9 cellular contexts compared by ENCODE assay signal in the genomic region with DNA sequence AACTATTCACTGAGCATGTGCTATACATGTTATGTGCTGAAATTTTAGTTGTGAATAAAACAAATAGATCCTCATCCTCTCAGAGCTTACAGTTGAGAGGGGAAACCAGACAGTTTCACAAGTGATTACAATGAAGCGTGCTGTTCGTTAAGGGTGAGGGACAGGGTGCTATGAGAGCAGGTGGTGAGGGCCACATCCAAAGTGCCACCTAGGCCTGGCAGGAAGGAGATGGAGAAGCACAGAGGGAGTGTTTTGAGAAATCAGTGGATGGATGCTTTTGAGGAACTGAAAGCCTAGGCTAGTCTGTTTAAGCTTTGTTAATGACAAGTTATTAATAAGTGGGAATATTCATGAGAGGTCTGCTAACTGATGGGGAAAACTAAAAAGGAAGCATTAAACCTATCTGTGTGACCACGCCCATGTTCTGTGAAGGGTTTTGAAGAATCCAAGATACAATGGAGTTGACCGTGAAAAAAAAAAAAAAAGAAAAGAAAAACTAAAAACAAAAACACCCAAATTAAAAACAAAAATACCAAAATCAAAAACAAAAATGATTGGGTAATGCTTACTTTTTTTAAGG. TPM values are rescaled to one million over a fixed set of nuclear protein-coding genes. Genes with fewer than 3 reads are reported as not detected.
DNase-seq lines count a peak whose midpoint lies in the region; ATAC-seq and TF ChIP-seq lines count a peak whose summit lies in the region.
"Had no signal": no experiment of that assay in that cellular context is flagged by ENCODE, and none has a peak within 500 bp of the region (broad histone marks: within the 10 kb centered on the region; RNA-seq: fewer than 3 reads in every experiment).

No MANE protein-coding gene starts in this region.

- peak overlapping the region; percentile 82 for H3K23ac ChIP-seq in IMR-90 (ENCODE audit: low read depth, low read length)

- TF ChIP-seq POLR2A in IMR-90 (IDR thresholded peaks at IDR 0.05; ENCODE audit: low read depth, low read length), result no peak

- H3K4me2 ChIP-seq in IMR-90 (ENCODE audit: low read depth, low read length), result no peak overlapping the region

- WGBS in IMR-90 (ENCODE audit: extremely low coverage in 2 of 2, insufficient read length in 1 of 2), 2 experiments, result no CpG with 5 or more reads among the region's 4 CpGs

- no peaks in the 10 kb centered on the region for H3K9me3 ChIP-seq in IMR-90 (ENCODE audit: control insufficient read depth, insufficient read depth, low read length)
- H3K9me3 ChIP-seq: tibial artery had no signal

- H3K9ac ChIP-seq in IMR-90 (ENCODE audit: low read depth, low read length), result no peak overlapping the region

- dilution Hi-C loops in IMR-90 (cut with HindIII; ENCODE audit: low sequenced_read_pairs, unreplicated experiment), result no loop called here

- H3K4me1 Mint-ChIP-seq in immature natural killer cell, result peaks cover 89 to 94% of the 10 kb centered on the region in 2 donors

- H2BK120ac ChIP-seq in IMR-90 (ENCODE audit: low read depth, low read length), result peak overlapping the region; percentile 80

- H2BK5ac ChIP-seq in IMR-90 (ENCODE audit: low read depth, low read length, poor library complexity, severe bottlenecking), result no peak overlapping the region

- peaks cover 5% of the 10 kb centered on the region for H3K4me1 ChIP-seq in IMR-90 (ENCODE audit: control insufficient read depth, insufficient read depth, low read length)
- H3K4me1 ChIP-seq: tibial artery had no signal

- no TSS peak for BruUV-seq in IMR-90 (replicated peaks; lab: Mats Ljungman, UMichigan)

- H3K27ac ChIP-seq in IMR-90 (ENCODE audit: insufficient read depth, low read length), result no peak overlapping the region; the same call in 1 of the 2 replicates
- H3K27ac ChIP-seq: tibial artery had no signal

- H3K27ac Mint-ChIP-seq in immature natural killer cell, result peak overlapping the region; percentile 89 to 98 (median 94)

- peak overlapping the region; percentile 92 for H3K14ac ChIP-seq in IMR-90 (replicated peaks; ENCODE audit: low read depth, low read length)

- no peak overlapping the region for H3K56ac ChIP-seq in IMR-90 (ENCODE audit: extremely low read depth, insufficient read depth, low read length)

- peak overlapping the region; percentile 72 to 76 (median 75) for H3K4me3 Mint-ChIP-seq in immature natural killer cell

- H2AFZ ChIP-seq in IMR-90 (replicated peaks; ENCODE audit: low read length, poor library complexity), result no peak overlapping the region

- H2AK5ac ChIP-seq in IMR-90 (ENCODE audit: low read depth, low read length), result 0 out of 2 replicates have a peak overlapping the region, but pooled peaks have one; percentile 23

- peaks cover 14 to 34% of the 10 kb centered on the region in 2 experiments for H3K79me1 ChIP-seq in IMR-90 (ENCODE audit: low read depth in 1 of 2, low read length in 2 of 2)

- H2BK20ac ChIP-seq in IMR-90 (ENCODE audit: low read depth, low read length), result peak overlapping the region; percentile 84; the same call in 1 of the 2 replicates

- no peak overlapping the region for H2AK9ac ChIP-seq in IMR-90 (replicated peaks; ENCODE audit: low read depth, low read length, poor library complexity)

- no peak for TF ChIP-seq CTCF in IMR-90 (conservative IDR thresholded peaks at IDR 0.05; ENCODE audit: low read depth, low read length)

- peak; percentile 76 for ATAC-seq in GM18868 (IDR thresholded peaks at IDR 0.05; ENCODE audit: unreplicated experiment)
- ATAC-seq in GM21737 (IDR thresholded peaks at IDR 0.05; ENCODE audit: unreplicated experiment), result peak; percentile 69
- ATAC-seq in IMR-90 (ENCODE audit: low read depth), result no peak
- ATAC-seq in sciatic nerve, result no peak

- peak overlapping the region in 1 of 2 experiments; percentile 46; a peak in 1 of 4 replicates for H4K8ac ChIP-seq in IMR-90 (ENCODE audit: low read depth in 2 of 2, low read length in 2 of 2)

- peaks cover 0 to 4% (median 0%) of the 10 kb centered on the region in 3 donors for H3K36me3 Mint-ChIP-seq in immature natural killer cell

- 0 out of 3 replicates have a peak overlapping the region, but pooled peaks have one; percentile 74 for H2BK15ac ChIP-seq in IMR-90 (ENCODE audit: low read depth, low read length)

- H4K5ac ChIP-seq in IMR-90 (ENCODE audit: low read depth, low read length), result no peak overlapping the region

- intact Hi-C loops in IMR-90 (cut with micrococcal nuclease), result no loop called here
- intact Hi-C loops in sciatic nerve (cut with DNase I), result no loop called here

- POLR2A ChIA-PET in IMR-90 (lab: Charles Lee; ENCODE audit: unreplicated experiment), result no interaction called here

- DNase-seq in IMR-90, result no peak
- peak in 2 of 3 donors; percentile 35 to 39 for DNase-seq in immature natural killer cell
- DNase-seq in UCSD-AML1 (lab: John Stamatoyannopoulos, UW; ENCODE audit: unreplicated experiment), result no peak
- no peak for DNase-seq in OCI-M2 (lab: John Stamatoyannopoulos, UW; ENCODE audit: unreplicated experiment)
- no peak for DNase-seq in stimulated activated CD4-positive, alpha-beta T cell treated with anti-CD3 and anti-CD28 coated beads, Interleukin-2, amount 100 ng/mL, for 24 hours
- no peak for DNase-seq in sciatic nerve (ENCODE audit: low spot score)
- DNase-seq: tibial artery had no signal

- peak overlapping the region; percentile 77 for H3K4ac ChIP-seq in IMR-90 (ENCODE audit: low read depth, low read length)

- H3K18ac ChIP-seq in IMR-90 (ENCODE audit: low read depth, low read length), result peak overlapping the region; percentile 70; the same call in 1 of the 2 replicates

- H3K4me3 ChIP-seq in IMR-90 (ENCODE audit: insufficient read depth, low read depth, low read length), result no peak overlapping the region
- H3K4me3 ChIP-seq: tibial artery had no signal

- no peaks in the 10 kb centered on the region for H4K20me1 ChIP-seq in IMR-90 (ENCODE audit: insufficient read depth, low read length)

- in situ Hi-C loops in IMR-90 (cut with MboI; ENCODE audit: low sequenced_read_pairs), result no loop called here

- H3K9me3 Mint-ChIP-seq in immature natural killer cell, result no peaks in the 10 kb centered on the region

- H3K27me3 Mint-ChIP-seq in immature natural killer cell (ENCODE audit: low read depth in 3 of 3), result peaks cover 0 to 8% (median 0%) of the 10 kb centered on the region in 3 donors

- TF ChIP-seq RAD21 in IMR-90 (IDR thresholded peaks at IDR 0.05; ENCODE audit: low read length), result no peak

- H3K36me3 ChIP-seq in IMR-90 (ENCODE audit: control insufficient read depth, insufficient read depth, low read length), result no peaks in the 10 kb centered on the region
- H3K36me3 ChIP-seq: tibial artery had no signal

- H3K27me3 ChIP-seq in IMR-90 (ENCODE audit: control insufficient read depth, insufficient read depth, low read length), result no peaks in the 10 kb centered on the region
- H3K27me3 ChIP-seq: tibial artery had no signal

- CTCF ChIA-PET in IMR-90 (lab: Yijun Ruan, JAX), result interaction anchor here (0.6 kb wide), 1 partner anchor 11 kb away, joined by 3 read pairs; no protein-coding TSS in a partner anchor

- peaks cover 3% of the 10 kb centered on the region; the same call in 1 of the 2 replicates for H3K9me1 ChIP-seq in IMR-90 (ENCODE audit: insufficient read depth, low read length)

- H4K91ac ChIP-seq in IMR-90 (ENCODE audit: insufficient read depth, low read depth, low read length), result no peak overlapping the region

TF ChIP-seq in IMR-90, 13 proteins besides CTCF, POLR2A, EP300 and RAD21:
- no peak for TF ChIP-seq NFE2L2 (IDR thresholded peaks at IDR 0.05; ENCODE audit: low read depth, low read length)
- no peak for TF ChIP-seq SMC3 (IDR thresholded peaks at IDR 0.05; ENCODE audit: low read depth, low read length)
- no peak for TF ChIP-seq FOS (IDR thresholded peaks at IDR 0.05; ENCODE audit: low read depth, low read length)
- no peak for TF ChIP-seq CHD1 (IDR thresholded peaks at IDR 0.05; ENCODE audit: low read depth, low read length)
- no peak for TF ChIP-seq RFX5 (IDR thresholded peaks at IDR 0.05; ENCODE audit: low read depth, low read length)
- TF ChIP-seq, protein P1, sequence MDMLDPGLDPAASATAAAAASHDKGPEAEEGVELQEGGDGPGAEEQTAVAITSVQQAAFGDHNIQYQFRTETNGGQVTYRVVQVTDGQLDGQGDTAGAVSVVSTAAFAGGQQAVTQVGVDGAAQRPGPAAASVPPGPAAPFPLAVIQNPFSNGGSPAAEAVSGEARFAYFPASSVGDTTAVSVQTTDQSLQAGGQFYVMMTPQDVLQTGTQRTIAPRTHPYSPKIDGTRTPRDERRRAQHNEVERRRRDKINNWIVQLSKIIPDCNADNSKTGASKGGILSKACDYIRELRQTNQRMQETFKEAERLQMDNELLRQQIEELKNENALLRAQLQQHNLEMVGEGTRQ (IDR thresholded peaks at IDR 0.05; ENCODE audit: low read depth, low read length), result no peak
- TF ChIP-seq CEBPB (IDR thresholded peaks at IDR 0.05; ENCODE audit: low read depth, low read length), result no peak
- no peak for TF ChIP-seq MXI1 (IDR thresholded peaks at IDR 0.05; ENCODE audit: borderline replicate concordance, low read depth, low read length)
- TF ChIP-seq MAFK (IDR thresholded peaks at IDR 0.05; ENCODE audit: low read depth, low read length), result no peak
- TF ChIP-seq MAZ (IDR thresholded peaks at IDR 0.05; ENCODE audit: borderline replicate concordance, low read depth, low read length), result no peak
- TF ChIP-seq, protein P2, sequence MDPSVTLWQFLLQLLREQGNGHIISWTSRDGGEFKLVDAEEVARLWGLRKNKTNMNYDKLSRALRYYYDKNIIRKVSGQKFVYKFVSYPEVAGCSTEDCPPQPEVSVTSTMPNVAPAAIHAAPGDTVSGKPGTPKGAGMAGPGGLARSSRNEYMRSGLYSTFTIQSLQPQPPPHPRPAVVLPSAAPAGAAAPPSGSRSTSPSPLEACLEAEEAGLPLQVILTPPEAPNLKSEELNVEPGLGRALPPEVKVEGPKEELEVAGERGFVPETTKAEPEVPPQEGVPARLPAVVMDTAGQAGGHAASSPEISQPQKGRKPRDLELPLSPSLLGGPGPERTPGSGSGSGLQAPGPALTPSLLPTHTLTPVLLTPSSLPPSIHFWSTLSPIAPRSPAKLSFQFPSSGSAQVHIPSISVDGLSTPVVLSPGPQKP (IDR thresholded peaks at IDR 0.05; ENCODE audit: borderline replicate concordance, low read depth, low read length), result no peak
- no peak for TF ChIP-seq BHLHE40 (IDR thresholded peaks at IDR 0.05; ENCODE audit: low read depth, low read length)
- no peak for TF ChIP-seq RCOR1 (IDR thresholded peaks at IDR 0.05; ENCODE audit: insufficient replicate concordance, low read length)

RNA-seq across cellular contexts. Expression of a gene that starts 7.3 kb away (rescaled TPM):
- total RNA-seq in IMR-90 (2012; rRNA removed) (8.6 and 9.9 TPM in 2 replicates), sciatic nerve (32.3 TPM)
- polyA plus RNA-seq in IMR-90 (2012; rRNA removed) (5.1 and 6.6 TPM in 2 replicates), immature natural killer cell (10 to 100 TPM; 30.2 to 83.7 (median 59.1) TPM)
- 1.4 and 2.7 TPM in 2 replicates for polyA plus RNA-seq in IMR-90 (2012; cell fraction: cytosol; rRNA removed)
- polyA plus RNA-seq in IMR-90 (2012; cell fraction: nucleus; rRNA removed; ENCODE audit: low replicate concordance), result 6.9 and 16.5 TPM in 2 replicates

Comparison
In these comparisons a context has a peak if more than half of its experiments do, and no peak if none do; other contexts are left out.
1. ATAC-seq: peak in GM18868 (single experiment) and GM21737 (single experiment); none in IMR-90 (single experiment) and sciatic nerve (single experiment).
2. DNase-seq: peak in immature natural killer cell (2 of 3); none in IMR-90 (single experiment), UCSD-AML1 (single experiment), OCI-M2 (single experiment), stimulated activated CD4-positive, alpha-beta T cell treated with anti-CD3 and anti-CD28 coated beads, Interleukin-2, amount 100 ng/mL, for 24 hours (0 of 2) and sciatic nerve (single experiment).